17 cellular contexts compared by ENCODE assay signal in genomic region chr15:63694184-63694583, GRCh38.
"Had no signal": no experiment of that assay in that cellular context is flagged by ENCODE, and none has a peak within 500 bp of the region (broad histone marks: within the 10 kb centered on the region; RNA-seq: fewer than 3 reads in every experiment).

No MANE protein-coding gene starts in this region.

- H3K27me3 Mint-ChIP-seq: dendritic cell treated with granulocyte-macrophage colony-stimulating factor and Interleukin-4, amounts not matched to agents 40 ng/mL and 50 ng/mL, for 4 days; effector memory CD8-positive, alpha-beta T cell; naive B cell; stimulated activated naive B cell treated with anti-CD40 and anti-IgM and Interleukin-4, amounts not matched to agents 10 μg/mL and 1 μg/mL and 100 μg/mL, for 72 hours; stimulated activated naive CD8-positive, alpha-beta T cell treated with anti-CD3 and anti-CD28 coated beads, Interleukin-15, amount 100 ng/mL, for 72 hours had no signal

- DNase-seq: effector memory CD8-positive, alpha-beta T cell; gastrocnemius medialis; islet precursor cell; left ventricle myocardium inferior; mesendoderm; naive B cell; nephron progenitor cell; spleen; stimulated activated CD4-positive, alpha-beta T cell treated with anti-CD3 and anti-CD28 coated beads, Interleukin-15, amount 100 ng/mL, for 24 hours; stimulated activated CD4-positive, alpha-beta T cell treated with anti-CD3 and anti-CD28 coated beads, Interleukin-1b, Interleukin-23, amount 100 ng/mL, for 48 hours; stimulated activated CD4-positive, alpha-beta T cell treated with anti-CD3 and anti-CD28 coated beads, Interleukin-4, amount 100 ng/mL, for 24 hours; stimulated activated naive B cell treated with anti-CD40 and anti-IgM and Interleukin-4, amounts not matched to agents 10 μg/mL and 1 μg/mL and 100 μg/mL, for 72 hours; stimulated activated naive CD8-positive, alpha-beta T cell treated with anti-CD3 and anti-CD28 coated beads, Interleukin-15, amount 100 ng/mL, for 72 hours; testis; upper lobe of right lung had no signal

- H3K27ac Mint-ChIP-seq: dendritic cell treated with granulocyte-macrophage colony-stimulating factor and Interleukin-4, amounts not matched to agents 40 ng/mL and 50 ng/mL, for 4 days; nephron progenitor cell; stimulated activated naive B cell treated with anti-CD40 and anti-IgM and Interleukin-4, amounts not matched to agents 10 μg/mL and 1 μg/mL and 100 μg/mL, for 72 hours had no signal

- H3K9me3 Mint-ChIP-seq: dendritic cell treated with granulocyte-macrophage colony-stimulating factor and Interleukin-4, amounts not matched to agents 40 ng/mL and 50 ng/mL, for 4 days; effector memory CD8-positive, alpha-beta T cell; naive B cell; nephron progenitor cell; stimulated activated naive B cell treated with anti-CD40 and anti-IgM and Interleukin-4, amounts not matched to agents 10 μg/mL and 1 μg/mL and 100 μg/mL, for 72 hours; stimulated activated naive CD8-positive, alpha-beta T cell treated with anti-CD3 and anti-CD28 coated beads, Interleukin-15, amount 100 ng/mL, for 72 hours had no signal

- H3K4me1 Mint-ChIP-seq: naive B cell; nephron progenitor cell; stimulated activated naive B cell treated with anti-CD40 and anti-IgM and Interleukin-4, amounts not matched to agents 10 μg/mL and 1 μg/mL and 100 μg/mL, for 72 hours had no signal

- H3K4me3 Mint-ChIP-seq: dendritic cell treated with granulocyte-macrophage colony-stimulating factor and Interleukin-4, amounts not matched to agents 40 ng/mL and 50 ng/mL, for 4 days; effector memory CD8-positive, alpha-beta T cell; nephron progenitor cell; stimulated activated naive B cell treated with anti-CD40 and anti-IgM and Interleukin-4, amounts not matched to agents 10 μg/mL and 1 μg/mL and 100 μg/mL, for 72 hours; stimulated activated naive CD8-positive, alpha-beta T cell treated with anti-CD3 and anti-CD28 coated beads, Interleukin-15, amount 100 ng/mL, for 72 hours had no signal

- ATAC-seq: effector memory CD8-positive, alpha-beta T cell; gastrocnemius medialis; sciatic nerve; stimulated activated naive B cell treated with anti-CD40 and anti-IgM and Interleukin-4, amounts not matched to agents 10 μg/mL and 1 μg/mL and 100 μg/mL, for 72 hours; stimulated activated naive CD8-positive, alpha-beta T cell treated with anti-CD3 and anti-CD28 coated beads, Interleukin-15, amount 100 ng/mL, for 72 hours; upper lobe of right lung had no signal
